38 cellular contexts compared by ENCODE assay signal in the genomic region with DNA sequence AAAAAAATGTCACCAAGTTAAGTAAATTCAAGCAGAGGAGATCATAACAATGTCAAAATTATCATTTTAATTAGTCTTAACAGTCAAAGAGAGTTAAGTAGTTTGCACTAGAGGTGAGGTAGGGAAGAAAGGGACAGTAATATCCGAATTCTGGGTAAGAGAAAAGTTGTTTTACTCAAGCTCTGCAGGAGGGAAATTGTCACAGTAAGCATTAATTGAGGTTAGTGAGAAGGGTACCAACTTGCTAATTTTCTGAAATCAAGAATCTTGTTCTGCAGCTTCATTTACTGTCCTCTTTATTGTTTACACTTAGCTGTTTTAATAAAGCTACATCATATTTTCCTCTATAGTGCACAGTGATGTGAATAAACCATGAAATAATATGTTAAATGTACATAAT. TPM values are rescaled to one million over a fixed set of nuclear protein-coding genes. Genes with fewer than 3 reads are reported as not detected.
"Had no signal": no experiment of that assay in that cellular context is flagged by ENCODE, and none has a peak within 500 bp of the region (broad histone marks: within the 10 kb centered on the region; RNA-seq: fewer than 3 reads in every experiment).

No MANE protein-coding gene starts in this region.

- FAIRE-seq: TTC549 had no signal

- H3K27me3 Mint-ChIP-seq: activated T-helper 17 cell treated with anti-CD3 and anti-CD28 coated beads, Interleukin-2, amount 50 U/mL, for 72 hours had no signal

- DNase-seq: activated B cell treated with CpG ODN at 0.5 μM for 24 hours; activated CD4-positive, alpha-beta memory T cell treated with anti-CD3 and anti-CD28 coated beads for 36 hours; activated CD4-positive, alpha-beta T cell treated with anti-CD3 and anti-CD28 coated beads for 4 hours; activated CD4-positive, alpha-beta T cell treated with anti-CD3 and anti-CD28 coated beads, Interleukin-2, amount 10 ng/mL, durations not matched to agents 24 days and 14 days; activated CD4-positive, alpha-beta T cell treated with anti-CD3 and anti-CD28 coated beads, Interleukin-2, amount 50 U/mL, for 1 hour; activated CD4-positive, alpha-beta T cell treated with anti-CD3 and anti-CD28 coated beads, Interleukin-2, amount 50 U/mL, for 4 hours; activated CD4-positive, CD25-positive, alpha-beta regulatory T cell treated with anti-CD3 and anti-CD28 coated beads, Interleukin-2, amount 50 U/mL, for 72 hours; activated CD8-positive, alpha-beta memory T cell treated with anti-CD3 and anti-CD28 coated beads, Interleukin-2, amount 50 U/mL, for 4 hours; activated CD8-positive, alpha-beta T cell treated with anti-CD3 and anti-CD28 coated beads for 36 hours; activated effector memory CD4-positive, alpha-beta T cell treated with anti-CD3 and anti-CD28 coated beads, Interleukin-2, amount 50 U/mL, for 16 hours; activated gamma-delta T cell treated with Interleukin-2 at 50 U/mL for 16 hours; activated naive CD4-positive, alpha-beta T cell; activated naive CD4-positive, alpha-beta T cell treated with anti-CD3 and anti-CD28 coated beads for 36 hours; activated naive CD4-positive, alpha-beta T cell treated with anti-CD3 and anti-CD28 coated beads, Interleukin-2, amount 50 U/mL, for 16 hours; activated naive CD8-positive, alpha-beta T cell treated with anti-CD3 and anti-CD28 coated beads for 36 hours; activated T-cell treated with anti-CD3 and anti-CD28 coated beads for 4 hours; activated T-cell treated with anti-CD3 and anti-CD28 coated beads, Interleukin-2, amount 50 U/mL, for 1 hour; activated T-cell treated with anti-CD3 and anti-CD28 coated beads, Interleukin-2, amount 50 U/mL, for 4 hours; activated T-cell treated with anti-CD3 and anti-CD28 coated beads, Interleukin-2, amount 50 U/mL, for 72 hours; adrenal gland; amniotic stem cell; aorta; body of pancreas; brain microvascular endothelial cell; central memory CD4-positive, alpha-beta T cell; T-helper 2 cell; T-helper 9 cell had no signal

- ATAC-seq: activated CD8-positive, alpha-beta T cell treated with anti-CD3 and anti-CD28 coated beads for 36 hours; activated naive CD4-positive, alpha-beta T cell treated with anti-CD3 and anti-CD28 coated beads, Interleukin-2, amount 50 U/mL, for 72 hours; activated T-cell treated with anti-CD3 and anti-CD28 coated beads, Interleukin-2, amount 50 U/mL, for 4 hours; activated T-cell treated with anti-CD3 and anti-CD28 coated beads, Interleukin-2, amount 50 U/mL, for 72 hours; activated T-helper 17 cell treated with anti-CD3 and anti-CD28 coated beads, Interleukin-2, amount 50 U/mL, for 72 hours; body of pancreas had no signal

- H3K36me3 Mint-ChIP-seq: activated CD4-positive, alpha-beta memory T cell treated with anti-CD3 and anti-CD28 coated beads for 36 hours; activated naive CD4-positive, alpha-beta T cell treated with anti-CD3 and anti-CD28 coated beads, Interleukin-2, amount 50 U/mL, for 72 hours; activated naive CD8-positive, alpha-beta T cell treated with anti-CD3 and anti-CD28 coated beads for 36 hours had no signal

- H3K9me3 ChIP-seq: adrenal gland, body of pancreas, breast epithelium had no signal

- H3K36me3 ChIP-seq: adrenal gland, brain microvascular endothelial cell, breast epithelium had no signal

- H3K4me3 Mint-ChIP-seq: activated B cell treated with CpG ODN at 0.5 μM for 24 hours; activated CD4-positive, alpha-beta memory T cell treated with anti-CD3 and anti-CD28 coated beads for 36 hours; activated CD4-positive, alpha-beta T cell treated with anti-CD3 and anti-CD28 coated beads, Interleukin-2, amount 10 ng/mL, durations not matched to agents 24 days and 14 days; activated CD8-positive, alpha-beta T cell treated with anti-CD3 and anti-CD28 coated beads for 36 hours; activated naive CD4-positive, alpha-beta T cell treated with anti-CD3 and anti-CD28 coated beads for 36 hours; activated naive CD8-positive, alpha-beta T cell treated with anti-CD3 and anti-CD28 coated beads for 36 hours; activated T-cell treated with anti-CD3 and anti-CD28 coated beads, Interleukin-2, amount 50 U/mL, for 4 hours; activated T-cell treated with anti-CD3 and anti-CD28 coated beads, Interleukin-2, amount 50 U/mL, for 72 hours; activated T-helper 1 cell treated with anti-CD3 and anti-CD28 coated beads, Interleukin-12 subunit alpha, Interleukin-12 subunit beta, Interleukin-2, Interleukin-4 antibody, amounts not matched to agents 30 ng/mL and 10 ng/mL and 1 ng/mL, durations not matched to agents 14 hours and 24 hours and 36 hours; activated T-helper 17 cell treated with anti-CD3 and anti-CD28 coated beads, Interleukin-2, amount 50 U/mL, for 72 hours; T-helper 1 cell treated with Interleukin-12 subunit alpha and Interleukin-12 subunit beta and Interleukin-4 antibody, amounts not matched to agents 30 μg/mL and 1 μg/mL, for 36 hours; T-helper 2 cell treated with Interferon-gamma antibody and Interleukin-4, amounts not matched to agents 5 μg/mL and 100 μg/mL, for 36 hours had no signal

- H3K9me3 Mint-ChIP-seq: activated B cell treated with CpG ODN at 0.5 μM for 24 hours; activated CD4-positive, alpha-beta memory T cell treated with anti-CD3 and anti-CD28 coated beads for 36 hours; activated CD4-positive, alpha-beta T cell treated with anti-CD3 and anti-CD28 coated beads, Interleukin-2, amount 10 ng/mL, durations not matched to agents 24 days and 14 days; activated CD8-positive, alpha-beta T cell treated with anti-CD3 and anti-CD28 coated beads for 36 hours; activated naive CD4-positive, alpha-beta T cell treated with anti-CD3 and anti-CD28 coated beads for 36 hours; activated naive CD4-positive, alpha-beta T cell treated with anti-CD3 and anti-CD28 coated beads, Interleukin-2, amount 50 U/mL, for 72 hours; activated naive CD8-positive, alpha-beta T cell treated with anti-CD3 and anti-CD28 coated beads for 36 hours; activated T-cell treated with anti-CD3 and anti-CD28 coated beads, Interleukin-2, amount 50 U/mL, for 4 hours; activated T-cell treated with anti-CD3 and anti-CD28 coated beads, Interleukin-2, amount 50 U/mL, for 72 hours; activated T-helper 1 cell treated with anti-CD3 and anti-CD28 coated beads, Interleukin-12 subunit alpha, Interleukin-12 subunit beta, Interleukin-2, Interleukin-4 antibody, amounts not matched to agents 30 ng/mL and 10 ng/mL and 1 ng/mL, durations not matched to agents 14 hours and 24 hours and 36 hours; activated T-helper 17 cell treated with anti-CD3 and anti-CD28 coated beads, Interleukin-2, amount 50 U/mL, for 72 hours; T-helper 1 cell treated with Interleukin-12 subunit alpha and Interleukin-12 subunit beta and Interleukin-4 antibody, amounts not matched to agents 30 μg/mL and 1 μg/mL, for 36 hours; T-helper 2 cell treated with Interferon-gamma antibody and Interleukin-4, amounts not matched to agents 5 μg/mL and 100 μg/mL, for 36 hours had no signal

- H3K27me3 ChIP-seq: body of pancreas, brain microvascular endothelial cell had no signal

- H3K4me1 ChIP-seq: adrenal gland, body of pancreas, breast epithelium had no signal

- H3K4me3 ChIP-seq: adrenal gland, body of pancreas, breast epithelium had no signal

- H3K4me1 Mint-ChIP-seq: activated B cell treated with CpG ODN at 0.5 μM for 24 hours; activated CD4-positive, alpha-beta T cell treated with anti-CD3 and anti-CD28 coated beads, Interleukin-2, amount 10 ng/mL, durations not matched to agents 24 days and 14 days; activated naive CD8-positive, alpha-beta T cell treated with anti-CD3 and anti-CD28 coated beads for 36 hours; activated T-helper 17 cell treated with anti-CD3 and anti-CD28 coated beads, Interleukin-2, amount 50 U/mL, for 72 hours had no signal

- H3K27ac Mint-ChIP-seq: activated B cell treated with CpG ODN at 0.5 μM for 24 hours; activated CD4-positive, alpha-beta memory T cell treated with anti-CD3 and anti-CD28 coated beads for 36 hours; activated CD4-positive, alpha-beta T cell treated with anti-CD3 and anti-CD28 coated beads, Interleukin-2, amount 10 ng/mL, durations not matched to agents 24 days and 14 days; activated CD8-positive, alpha-beta T cell treated with anti-CD3 and anti-CD28 coated beads for 36 hours; activated naive CD4-positive, alpha-beta T cell treated with anti-CD3 and anti-CD28 coated beads for 36 hours; activated naive CD4-positive, alpha-beta T cell treated with anti-CD3 and anti-CD28 coated beads, Interleukin-2, amount 50 U/mL, for 72 hours; activated naive CD8-positive, alpha-beta T cell treated with anti-CD3 and anti-CD28 coated beads for 36 hours; activated T-cell treated with anti-CD3 and anti-CD28 coated beads, Interleukin-2, amount 50 U/mL, for 72 hours; activated T-helper 1 cell treated with anti-CD3 and anti-CD28 coated beads, Interleukin-12 subunit alpha, Interleukin-12 subunit beta, Interleukin-2, Interleukin-4 antibody, amounts not matched to agents 30 ng/mL and 10 ng/mL and 1 ng/mL, durations not matched to agents 14 hours and 24 hours and 36 hours; activated T-helper 17 cell treated with anti-CD3 and anti-CD28 coated beads, Interleukin-2, amount 50 U/mL, for 72 hours; T-helper 1 cell treated with Interleukin-12 subunit alpha and Interleukin-12 subunit beta and Interleukin-4 antibody, amounts not matched to agents 30 μg/mL and 1 μg/mL, for 36 hours; T-helper 2 cell treated with Interferon-gamma antibody and Interleukin-4, amounts not matched to agents 5 μg/mL and 100 μg/mL, for 36 hours had no signal

- H3K27ac ChIP-seq: adrenal gland, body of pancreas, brain microvascular endothelial cell, breast epithelium, VCaP had no signal

RNA-seq across cellular contexts. Expression of a gene that starts 11.0 kb away (rescaled TPM):
- total RNA-seq: activated B cell treated with CpG ODN at 0.5 μM for 24 hours; activated CD4-positive, alpha-beta memory T cell treated with anti-CD3 and anti-CD28 coated beads for 36 hours; activated CD4-positive, alpha-beta T cell treated with anti-CD3 and anti-CD28 coated beads, Interleukin-2, amount 10 ng/mL, durations not matched to agents 24 days and 14 days; activated CD8-positive, alpha-beta memory T cell treated with anti-CD3 and anti-CD28 coated beads for 36 hours; activated CD8-positive, alpha-beta T cell treated with anti-CD3 and anti-CD28 coated beads for 36 hours; activated naive CD4-positive, alpha-beta T cell treated with anti-CD3 and anti-CD28 coated beads for 36 hours; activated naive CD4-positive, alpha-beta T cell treated with anti-CD3 and anti-CD28 coated beads, Interleukin-2, amount 50 U/mL, for 72 hours; activated naive CD8-positive, alpha-beta T cell treated with anti-CD3 and anti-CD28 coated beads for 36 hours; activated T-cell treated with anti-CD3 and anti-CD28 coated beads, Interleukin-2, amount 50 U/mL, for 72 hours; activated T-helper 1 cell treated with anti-CD3 and anti-CD28 coated beads, Interleukin-12 subunit alpha, Interleukin-12 subunit beta, Interleukin-2, Interleukin-4 antibody, amounts not matched to agents 30 ng/mL and 10 ng/mL and 1 ng/mL, durations not matched to agents 14 hours and 24 hours and 36 hours; activated T-helper 17 cell treated with anti-CD3 and anti-CD28 coated beads, Interleukin-2, amount 50 U/mL, for 72 hours; aorta; body of pancreas; breast epithelium; cardiac septum; chondrocyte had no signal
- polyA plus RNA-seq: aorta had no signal
